Comparison of ENCODE assay signal across 16 cellular contexts in the genomic region with DNA sequence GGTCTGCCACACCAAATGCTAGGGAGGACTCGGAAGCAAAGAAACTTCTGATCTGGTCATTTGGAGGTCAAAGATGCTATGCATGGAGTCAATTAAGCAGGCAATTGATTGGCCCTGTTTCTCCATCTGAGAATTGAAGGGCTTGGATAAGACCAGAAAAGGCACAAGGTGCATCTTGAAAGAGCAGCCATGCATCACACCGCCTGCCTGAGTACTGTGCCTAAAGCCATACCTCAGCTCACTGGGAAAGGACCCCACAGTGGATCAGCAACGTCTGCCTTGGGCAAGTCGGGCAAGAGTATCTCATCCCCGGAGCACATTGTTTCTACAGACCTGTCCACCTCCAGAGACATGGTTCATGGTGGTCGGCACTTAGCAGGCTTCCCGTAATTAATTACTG. TPM values are rescaled to one million over a fixed set of nuclear protein-coding genes. Genes with fewer than 3 reads are reported as not detected.
A peak's percentile ranks its signal among the peaks of the same experiment; 100 is the strongest.
DNase-seq lines count a peak whose midpoint lies in the region; ATAC-seq and TF ChIP-seq lines count a peak whose summit lies in the region.
"Had no signal": no experiment of that assay in that cellular context is flagged by ENCODE, and none has a peak within 500 bp of the region (broad histone marks: within the 10 kb centered on the region; RNA-seq: fewer than 3 reads in every experiment).

No MANE protein-coding gene starts in this region.

- H3K23ac ChIP-seq in neuronal stem cell (ENCODE audit: low read depth, low read length, poor library complexity) = no peak overlapping the region

- H2BK12ac ChIP-seq in neuronal stem cell (ENCODE audit: low read length) = no peak overlapping the region

- no peak overlapping the region for H2BK5ac ChIP-seq in neuronal stem cell (ENCODE audit: low read length)

- no peak overlapping the region for H4K91ac ChIP-seq in neuronal stem cell (ENCODE audit: low read depth, low read length, poor library complexity)

- H3K9me3 ChIP-seq in breast epithelium = no peaks in the 10 kb centered on the region
- no peaks in the 10 kb centered on the region for H3K9me3 ChIP-seq in neuronal stem cell (replicated peaks in 1 of 2; ENCODE audit: control insufficient read depth in 2 of 2, insufficient read depth in 1 of 2, low read depth in 1 of 2, low read length in 2 of 2)

- CTCF ChIA-PET in MCF 10A (lab: Yijun Ruan, JAX) = interaction anchor here (0.6 kb wide), 1 partner anchor 39 kb away, joined by 4 read pairs; no protein-coding TSS in a partner anchor
- CTCF ChIA-PET in activated CD8-positive, alpha-beta T cell treated with anti-CD3 and anti-CD28 coated beads, Interleukin-2, amount 10 ng/mL, durations not matched to agents 7 days and 5 days (lab: Charles Lee) = no interaction called here

- peaks cover 9% of the 10 kb centered on the region for H3K79me1 ChIP-seq in neuronal stem cell (ENCODE audit: low read depth, low read length)

- no peaks in the 10 kb centered on the region for H3K27me3 Mint-ChIP-seq in MCF 10A (ENCODE audit: insufficient read depth, unreplicated experiment)
- no peaks in the 10 kb centered on the region for H3K27me3 Mint-ChIP-seq in brain
- H3K27me3 Mint-ChIP-seq in activated CD8-positive, alpha-beta T cell treated with anti-CD3 and anti-CD28 coated beads, Interleukin-2, amount 10 ng/mL, durations not matched to agents 7 days and 5 days (ENCODE audit: low read depth) = peaks cover 5% of the 10 kb centered on the region

- H3K36me3 Mint-ChIP-seq in MCF 10A (ENCODE audit: insufficient read depth, unreplicated experiment) (peaks cover 87% of the 10 kb centered on the region), brain (peaks cover 9% of the 10 kb centered on the region)
- H3K36me3 Mint-ChIP-seq in activated CD8-positive, alpha-beta T cell treated with anti-CD3 and anti-CD28 coated beads, Interleukin-2, amount 10 ng/mL, durations not matched to agents 7 days and 5 days (ENCODE audit: low read depth) = no peaks in the 10 kb centered on the region
- H3K36me3 Mint-ChIP-seq: CD14-positive monocyte; CD8-positive, alpha-beta T cell had no signal

- H3K4ac ChIP-seq in neuronal stem cell (ENCODE audit: low read length) = no peak overlapping the region

- no peak overlapping the region for H3K4me3 Mint-ChIP-seq in MCF 10A (ENCODE audit: unreplicated experiment)
- no peak overlapping the region for H3K4me3 Mint-ChIP-seq in brain
- no peak overlapping the region for H3K4me3 Mint-ChIP-seq in activated CD8-positive, alpha-beta T cell treated with anti-CD3 and anti-CD28 coated beads, Interleukin-2, amount 10 ng/mL, durations not matched to agents 7 days and 5 days
- H3K4me3 Mint-ChIP-seq: CD14-positive monocyte; CD8-positive, alpha-beta T cell; HFFc6 had no signal

- H3K27ac Mint-ChIP-seq in MCF 10A (ENCODE audit: low read depth, unreplicated experiment) = no peak overlapping the region
- peak overlapping the region in 4 of 5 experiments; percentile 21 to 54 (median 50) for H3K27ac Mint-ChIP-seq in brain
- H3K27ac Mint-ChIP-seq in activated CD8-positive, alpha-beta T cell treated with anti-CD3 and anti-CD28 coated beads, Interleukin-2, amount 10 ng/mL, durations not matched to agents 7 days and 5 days = no peak overlapping the region
- H3K27ac Mint-ChIP-seq: CD14-positive monocyte; CD8-positive, alpha-beta T cell; HFFc6 had no signal

- H3K18ac ChIP-seq in neuronal stem cell (ENCODE audit: low read length) = no peak overlapping the region

- no TSS peak for BruUV-seq in MCF 10A (replicated peaks; lab: Mats Ljungman, UMichigan)

- H2AK5ac ChIP-seq in neuronal stem cell (ENCODE audit: low read depth, low read length) = no peak overlapping the region

- H2BK120ac ChIP-seq in neuronal stem cell (ENCODE audit: low read depth, low read length) = no peak overlapping the region

- no peaks in the 10 kb centered on the region for H3K9me3 Mint-ChIP-seq in MCF 10A (ENCODE audit: unreplicated experiment)
- H3K9me3 Mint-ChIP-seq in brain = no peaks in the 10 kb centered on the region
- no peaks in the 10 kb centered on the region for H3K9me3 Mint-ChIP-seq in activated CD8-positive, alpha-beta T cell treated with anti-CD3 and anti-CD28 coated beads, Interleukin-2, amount 10 ng/mL, durations not matched to agents 7 days and 5 days (ENCODE audit: insufficient read depth)
- H3K9me3 Mint-ChIP-seq: CD14-positive monocyte; CD8-positive, alpha-beta T cell; HFFc6 had no signal

- H3K4me3 ChIP-seq in breast epithelium (no peak overlapping the region), neuronal stem cell (ENCODE audit: low read length in 2 of 2) (no peak overlapping the region)
- H3K4me3 ChIP-seq: GM12878 had no signal

- no peak overlapping the region for H3K14ac ChIP-seq in neuronal stem cell (ENCODE audit: low read length)

- no peak for TF ChIP-seq POLR2A in breast epithelium (IDR thresholded peaks at IDR 0.05)

- no peak for DNase-seq in breast epithelium (ENCODE audit: low spot score in 2 of 2)
- DNase-seq in MCF 10A (ENCODE audit: unreplicated experiment) = no peak
- no peak for DNase-seq in neuronal stem cell (ENCODE audit: low spot score)
- no peak for DNase-seq in activated CD8-positive, alpha-beta T cell treated with anti-CD3 and anti-CD28 coated beads, Interleukin-2, amount 10 ng/mL, durations not matched to agents 7 days and 5 days
- DNase-seq in iPS-NIHi11 (ENCODE audit: low spot score) = no peak
- DNase-seq in NCI-H2081 (lab: John Stamatoyannopoulos, UW) = no peak
- DNase-seq: CD8-positive, alpha-beta T cell; COR-L47; GOT3; HCEC 1CT; HFFc6 had no signal

- H3K4me1 ChIP-seq in breast epithelium (peaks cover 7 to 42% of the 10 kb centered on the region in 2 donors), neuronal stem cell (ENCODE audit: control insufficient read depth in 2 of 2, insufficient read depth in 1 of 2, low read depth in 1 of 2, low read length in 2 of 2) (peaks cover 19 to 30% of the 10 kb centered on the region in 2 donors)

- no peak overlapping the region for H2BK15ac ChIP-seq in neuronal stem cell (ENCODE audit: low read length)

- POLR2A ChIA-PET in MCF 10A (lab: Yijun Ruan, JAX) = interaction anchor here (20.5 kb wide), 1 partner anchor 17 kb away, joined by 903 read pairs; no protein-coding TSS in a partner anchor
- POLR2A ChIA-PET in activated CD8-positive, alpha-beta T cell treated with anti-CD3 and anti-CD28 coated beads, Interleukin-2, amount 10 ng/mL, durations not matched to agents 7 days and 5 days (lab: Charles Lee) = no interaction called here

- H4K8ac ChIP-seq in neuronal stem cell (ENCODE audit: low read depth, low read length) = no peak overlapping the region

- H3K27ac ChIP-seq in breast epithelium = peak overlapping the region; percentile 39 to 91
- peak overlapping the region; percentile 7 for H3K27ac ChIP-seq in neuronal stem cell (replicated peaks; ENCODE audit: low read length)
- H3K27ac ChIP-seq: 22Rv1 had no signal

- ATAC-seq in activated CD8-positive, alpha-beta T cell treated with anti-CD3 and anti-CD28 coated beads, Interleukin-2, amount 10 ng/mL, durations not matched to agents 7 days and 5 days = no peak
- no peak for ATAC-seq in GM21576 (IDR thresholded peaks at IDR 0.05; ENCODE audit: unreplicated experiment)
- ATAC-seq: CD8-positive, alpha-beta T cell; GM12878 had no signal

- no peak overlapping the region for H3K4me2 ChIP-seq in neuronal stem cell (ENCODE audit: insufficient read depth, low read length, poor library complexity, severe bottlenecking)

- intact Hi-C loops in breast epithelium (cut with DNase I; ENCODE audit: low total_unique reads) (no loop called here), MCF 10A (cut with micrococcal nuclease) (no loop called here)

- peaks cover 68% of the 10 kb centered on the region for H3K4me1 Mint-ChIP-seq in MCF 10A (ENCODE audit: insufficient read depth, unreplicated experiment)
- peaks cover 78% of the 10 kb centered on the region for H3K4me1 Mint-ChIP-seq in brain
- no peaks in the 10 kb centered on the region for H3K4me1 Mint-ChIP-seq in activated CD8-positive, alpha-beta T cell treated with anti-CD3 and anti-CD28 coated beads, Interleukin-2, amount 10 ng/mL, durations not matched to agents 7 days and 5 days (ENCODE audit: low read depth)
- H3K4me1 Mint-ChIP-seq: CD14-positive monocyte had no signal

- no peak overlapping the region for H3K9ac ChIP-seq in neuronal stem cell (ENCODE audit: low read depth, low read length, poor library complexity)

- H3K27me3 ChIP-seq in breast epithelium = no peaks in the 10 kb centered on the region
- no peaks in the 10 kb centered on the region for H3K27me3 ChIP-seq in neuronal stem cell (ENCODE audit: control insufficient read depth in 3 of 3, insufficient read depth in 3 of 3, low read depth in 1 of 3, low read length in 3 of 3)

- no peaks in the 10 kb centered on the region for H3K36me3 ChIP-seq in breast epithelium
- H3K36me3 ChIP-seq in neuronal stem cell (replicated peaks in 1 of 2; ENCODE audit: control insufficient read depth in 2 of 2, insufficient read depth in 2 of 2, low read length in 2 of 2) = peaks cover 0 to 1% of the 10 kb centered on the region in 2 donors

- no peak overlapping the region for H2AFZ ChIP-seq in neuronal stem cell (ENCODE audit: low read length)

- TF ChIP-seq CTCF in breast epithelium (IDR thresholded peaks at IDR 0.05) (no peak), MCF 10A (IDR thresholded peaks at IDR 0.05; ENCODE audit: unreplicated experiment) (no peak), brain (conservative IDR thresholded peaks at IDR 0.05) (no peak)

- WGBS in neuronal stem cell (ENCODE audit: extremely low coverage in 2 of 2, insufficient read length in 2 of 2, insufficient replicate concordance in 1 of 2), 2 donors = no CpG with 5 or more reads among the region's 7 CpGs

RNA-seq across cellular contexts. Expression of a gene that starts 42.4 kb away (rescaled TPM):
- total RNA-seq in breast epithelium = 100 to 1,000 TPM in 2 of 3 donors, 10 to 100 TPM in 1; 43.0 to 192 (median 138) TPM
- 126 and 127 TPM in 2 replicates for total RNA-seq in MCF 10A (2022)
- polyA plus RNA-seq in brain (ENCODE audit: insufficient read depth, low read depth, low replicate concordance) = 20.7 TPM
- polyA plus RNA-seq in neuronal stem cell (2013, experiment 1 of 2) = 35.6 TPM
- polyA plus RNA-seq in neuronal stem cell (2013, experiment 2 of 2) = 35.2 TPM
- 1 to 10 TPM; 3.2 to 3.5 TPM for total RNA-seq in activated CD8-positive, alpha-beta T cell treated with anti-CD3 and anti-CD28 coated beads, Interleukin-2, amount 10 ng/mL, durations not matched to agents 7 days and 5 days

Comparison
In these comparisons a context has a peak if more than half of its experiments do, and no peak if none do; other contexts are left out.
1. H3K27ac Mint-ChIP-seq: peak in brain (4 of 5); none in MCF 10A (single experiment) and activated CD8-positive, alpha-beta T cell treated with anti-CD3 and anti-CD28 coated beads, Interleukin-2, amount 10 ng/mL, durations not matched to agents 7 days and 5 days (single experiment).
2. RNA of a gene that starts 42.4 kb away (total RNA-seq): 43.0 to 192 TPM in breast epithelium and 126 to 127 TPM in MCF 10A; 3.2 to 3.5 TPM in activated CD8-positive, alpha-beta T cell treated with anti-CD3 and anti-CD28 coated beads, Interleukin-2, amount 10 ng/mL, durations not matched to agents 7 days and 5 days; every median in the first group is over 4 times any median in the second.